Comparison of ENCODE assay signal across 26 cellular contexts in the genomic region with DNA sequence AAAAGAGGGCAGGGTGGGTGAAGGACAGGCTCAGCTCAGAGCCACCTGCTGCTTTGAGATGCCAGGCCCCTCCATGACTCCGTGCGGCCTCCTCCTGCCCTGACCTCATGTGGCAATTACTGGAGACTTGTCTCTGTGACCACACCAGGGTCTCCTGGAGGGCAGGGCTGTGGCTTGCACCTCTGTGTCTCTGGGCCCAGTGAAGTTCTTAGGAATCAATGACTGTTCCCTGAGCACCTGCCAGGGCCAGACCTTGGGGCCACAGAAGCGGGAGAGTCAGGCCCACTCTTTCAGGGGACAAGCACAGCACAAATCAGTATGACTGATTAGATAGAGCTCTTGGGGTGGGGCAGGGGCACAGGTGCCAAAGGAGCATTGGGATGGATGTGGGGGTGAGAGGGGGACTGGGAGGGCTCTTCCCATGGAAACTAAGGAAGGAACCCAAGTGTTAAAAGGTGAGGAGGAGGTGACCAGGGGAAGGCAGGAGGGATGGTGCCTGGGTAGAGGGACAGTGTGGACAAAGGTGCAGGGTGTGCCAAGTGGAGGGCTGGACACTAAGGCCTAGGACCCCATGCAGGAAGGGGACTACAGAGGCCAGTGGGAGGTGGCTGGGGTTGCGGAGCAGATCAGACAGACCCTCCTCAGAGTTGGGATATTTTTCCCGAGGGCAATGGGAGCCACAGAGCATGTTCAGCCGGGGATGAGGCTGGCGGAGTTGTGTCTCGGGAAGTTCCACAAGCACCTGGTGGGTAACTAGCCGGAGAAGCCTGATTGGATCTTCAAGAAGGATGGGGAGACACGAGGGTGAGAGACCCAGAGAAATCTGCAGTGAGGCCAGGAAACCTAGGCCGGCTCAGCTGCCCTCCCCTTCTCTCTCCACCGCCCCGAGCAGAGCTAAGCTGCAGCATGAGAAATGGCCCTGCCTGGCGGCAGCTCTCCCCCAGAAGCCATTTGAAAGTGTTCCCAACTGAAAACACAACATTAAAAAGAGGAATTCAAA.
DNase-seq lines count a peak whose midpoint lies in the region; ATAC-seq, FAIRE-seq and TF ChIP-seq lines count a peak whose summit lies in the region.
"Had no signal": no experiment of that assay in that cellular context is flagged by ENCODE, and none has a peak within 500 bp of the region (broad histone marks: within the 10 kb centered on the region; RNA-seq: fewer than 3 reads in every experiment).

No MANE protein-coding gene starts in this region.

- H3K9me3 Mint-ChIP-seq in activated naive CD4-positive, alpha-beta T cell treated with anti-CD3 and anti-CD28 coated beads, Interleukin-2, amount 10 ng/mL, durations not matched to agents 7 days and 5 days: no peaks in the 10 kb centered on the region
- no peaks in the 10 kb centered on the region for H3K9me3 Mint-ChIP-seq in activated naive CD4-positive, alpha-beta T cell treated with anti-CD3 and anti-CD28 coated beads for 36 hours
- no peaks in the 10 kb centered on the region for H3K9me3 Mint-ChIP-seq in GM23338
- H3K9me3 Mint-ChIP-seq: CD4-positive, alpha-beta T cell; naive thymus-derived CD8-positive, alpha-beta T cell had no signal

- FAIRE-seq in kidney (lab: Jason Lieb, UNC): no peak
- FAIRE-seq: GM12892 had no signal

- H3K4me1 ChIP-seq in GM23338 (ENCODE audit: insufficient read depth): no peaks in the 10 kb centered on the region
- no peaks in the 10 kb centered on the region for H3K4me1 ChIP-seq in kidney (ENCODE audit: control insufficient read depth in 1 of 2, insufficient read depth in 1 of 2, low read depth in 1 of 2, low read length in 2 of 2)
- H3K4me1 ChIP-seq: adrenal gland, tibial nerve had no signal

- no peak overlapping the region for H3K27ac Mint-ChIP-seq in activated naive CD4-positive, alpha-beta T cell treated with anti-CD3 and anti-CD28 coated beads, Interleukin-2, amount 10 ng/mL, durations not matched to agents 7 days and 5 days
- no peak overlapping the region for H3K27ac Mint-ChIP-seq in activated naive CD4-positive, alpha-beta T cell treated with anti-CD3 and anti-CD28 coated beads for 36 hours
- H3K27ac Mint-ChIP-seq in GM23338: no peak overlapping the region
- H3K27ac Mint-ChIP-seq: activated CD4-positive, alpha-beta T cell treated with anti-CD3 and anti-CD28 coated beads for 36 hours; CD4-positive, alpha-beta T cell had no signal

- no peaks in the 10 kb centered on the region for H4K20me1 ChIP-seq in GM23338 (replicated peaks; ENCODE audit: insufficient read depth)

- no peaks in the 10 kb centered on the region for H3K4me1 Mint-ChIP-seq in activated naive CD4-positive, alpha-beta T cell treated with anti-CD3 and anti-CD28 coated beads, Interleukin-2, amount 10 ng/mL, durations not matched to agents 7 days and 5 days
- no peaks in the 10 kb centered on the region for H3K4me1 Mint-ChIP-seq in activated naive CD4-positive, alpha-beta T cell treated with anti-CD3 and anti-CD28 coated beads for 36 hours (ENCODE audit: low read depth)
- peaks cover 8% of the 10 kb centered on the region for H3K4me1 Mint-ChIP-seq in GM23338
- H3K4me1 Mint-ChIP-seq: activated CD4-positive, alpha-beta T cell treated with anti-CD3 and anti-CD28 coated beads for 36 hours had no signal

- peak; percentile 16 for DNase-seq in activated naive CD4-positive, alpha-beta T cell treated with anti-CD3 and anti-CD28 coated beads, Interleukin-2, amount 10 ng/mL, durations not matched to agents 7 days and 5 days
- DNase-seq in activated naive CD4-positive, alpha-beta T cell treated with anti-CD3 and anti-CD28 coated beads for 36 hours: no peak
- DNase-seq in GM23338 (ENCODE audit: low spot score): no peak
- peak; percentile 32 for DNase-seq in kidney
- DNase-seq in posterior vena cava (ENCODE audit: low spot score): peak; percentile 64
- DNase-seq in superior temporal gyrus (ENCODE audit: extremely low spot score): no peak
- no peak for DNase-seq in inferior parietal cortex (ENCODE audit: extremely low spot score)
- DNase-seq: activated CD4-positive, alpha-beta T cell treated with anti-CD3 and anti-CD28 coated beads for 36 hours; activated T-cell treated with anti-CD3 and anti-CD28 coated beads for 4 hours; brain microvascular endothelial cell; CD4-positive, alpha-beta T cell; effector CD4-positive, alpha-beta T cell; EL; GM23248; midbrain; MV-4-11; NCI-H146; NCI-H2107; NCI-H446; NCI-H82; stomach had no signal

- H3K79me2 ChIP-seq in GM23338 (replicated peaks; ENCODE audit: insufficient read depth): no peaks in the 10 kb centered on the region

- no peak overlapping the region for H3K4me2 ChIP-seq in GM23338

- intact Hi-C loops in activated naive CD4-positive, alpha-beta T cell treated with anti-CD3 and anti-CD28 coated beads for 36 hours (cut with micrococcal nuclease): no loop called here
- intact Hi-C loops in kidney (cut with DNase I): no loop called here
- intact Hi-C loops in posterior vena cava (cut with DNase I): no loop called here

- H3K4me3 ChIP-seq in GM23338 (no peak overlapping the region), kidney (ENCODE audit: low read length in 2 of 2) (no peak overlapping the region)
- H3K4me3 ChIP-seq: adrenal gland, GM23248, stomach, tibial nerve had no signal

- H3K27ac ChIP-seq in GM23338 (ENCODE audit: low read depth): no peak overlapping the region
- no peak overlapping the region for H3K27ac ChIP-seq in kidney (ENCODE audit: low read depth in 2 of 2, low read length in 2 of 2)
- H3K27ac ChIP-seq: adrenal gland, brain microvascular endothelial cell, GM23248, stomach, tibial nerve had no signal

- no peaks in the 10 kb centered on the region for H3F3A ChIP-seq in GM23338 (replicated peaks; ENCODE audit: low read depth)

- CTCF ChIA-PET in activated naive CD4-positive, alpha-beta T cell treated with anti-CD3 and anti-CD28 coated beads, Interleukin-2, amount 10 ng/mL, durations not matched to agents 7 days and 5 days (lab: Charles Lee): no interaction called here
- CTCF ChIA-PET in activated naive CD4-positive, alpha-beta T cell treated with anti-CD3 and anti-CD28 coated beads for 36 hours (lab: Charles Lee): no interaction called here

- no peaks in the 10 kb centered on the region for H3K27me3 ChIP-seq in GM23338 (ENCODE audit: insufficient read depth)
- H3K27me3 ChIP-seq: adrenal gland, tibial nerve had no signal

- H3K36me3 ChIP-seq in GM23338 (ENCODE audit: insufficient read depth) (no peaks in the 10 kb centered on the region), kidney (ENCODE audit: control insufficient read depth in 1 of 2, insufficient read depth in 2 of 2, low read length in 2 of 2) (no peaks in the 10 kb centered on the region)
- H3K36me3 ChIP-seq: adrenal gland, brain microvascular endothelial cell, stomach, tibial nerve had no signal

- H3K4me3 Mint-ChIP-seq in activated naive CD4-positive, alpha-beta T cell treated with anti-CD3 and anti-CD28 coated beads, Interleukin-2, amount 10 ng/mL, durations not matched to agents 7 days and 5 days: no peak overlapping the region
- no peak overlapping the region for H3K4me3 Mint-ChIP-seq in activated naive CD4-positive, alpha-beta T cell treated with anti-CD3 and anti-CD28 coated beads for 36 hours
- H3K4me3 Mint-ChIP-seq in GM23338: no peak overlapping the region
- H3K4me3 Mint-ChIP-seq: activated CD4-positive, alpha-beta T cell treated with anti-CD3 and anti-CD28 coated beads for 36 hours; CD4-positive, alpha-beta T cell; naive thymus-derived CD8-positive, alpha-beta T cell had no signal

- TF ChIP-seq CTCF in GM23338 (conservative IDR thresholded peaks at IDR 0.05; ENCODE audit: low read depth in 2 of 2) (no peak), kidney (IDR thresholded peaks at IDR 0.05; ENCODE audit: borderline replicate concordance, extremely low read depth, insufficient read depth) (no peak)

- no peaks in the 10 kb centered on the region for H3K9me2 ChIP-seq in GM23338 (ENCODE audit: insufficient read depth)

- no peak overlapping the region for H3K9ac ChIP-seq in kidney (ENCODE audit: low read length in 2 of 2)
- H3K9ac ChIP-seq: GM23248 had no signal

- ATAC-seq in GM23338: no peak
- ATAC-seq in HG02642 (IDR thresholded peaks at IDR 0.05; ENCODE audit: poor library complexity, unreplicated experiment): no peak
- ATAC-seq: activated CD4-positive, alpha-beta T cell treated with anti-CD3 and anti-CD28 coated beads for 36 hours; naive thymus-derived CD8-positive, alpha-beta T cell had no signal

- 0 out of 2 replicates have a peak overlapping the region, but pooled peaks have one; percentile 32 for H2AFZ ChIP-seq in GM23338
- H2AFZ ChIP-seq: GM23248 had no signal

- no peaks in the 10 kb centered on the region for H3K9me3 ChIP-seq in kidney (ENCODE audit: control insufficient read depth in 1 of 2, low read length in 2 of 2)
- H3K9me3 ChIP-seq: adrenal gland, stomach, tibial nerve had no signal

- no peaks in the 10 kb centered on the region for H3K36me3 Mint-ChIP-seq in activated naive CD4-positive, alpha-beta T cell treated with anti-CD3 and anti-CD28 coated beads, Interleukin-2, amount 10 ng/mL, durations not matched to agents 7 days and 5 days
- H3K36me3 Mint-ChIP-seq in activated naive CD4-positive, alpha-beta T cell treated with anti-CD3 and anti-CD28 coated beads for 36 hours (ENCODE audit: low read depth): no peaks in the 10 kb centered on the region
- H3K36me3 Mint-ChIP-seq in GM23338 (ENCODE audit: low read depth): no peaks in the 10 kb centered on the region
- H3K36me3 Mint-ChIP-seq: naive thymus-derived CD8-positive, alpha-beta T cell had no signal

- peaks cover 26% of the 10 kb centered on the region for H3K27me3 Mint-ChIP-seq in activated naive CD4-positive, alpha-beta T cell treated with anti-CD3 and anti-CD28 coated beads, Interleukin-2, amount 10 ng/mL, durations not matched to agents 7 days and 5 days
- H3K27me3 Mint-ChIP-seq in activated naive CD4-positive, alpha-beta T cell treated with anti-CD3 and anti-CD28 coated beads for 36 hours (ENCODE audit: low read depth): peaks cover 4% of the 10 kb centered on the region
- H3K27me3 Mint-ChIP-seq in GM23338 (ENCODE audit: insufficient read depth, low read depth, poor library complexity): peaks cover 11% of the 10 kb centered on the region
- H3K27me3 Mint-ChIP-seq: activated CD4-positive, alpha-beta T cell treated with anti-CD3 and anti-CD28 coated beads for 36 hours; CD4-positive, alpha-beta T cell had no signal

TF ChIP-seq in GM23338, 12 proteins besides CTCF, POLR2A, EP300 and RAD21 (continues in another document):
- TF ChIP-seq EZH2phosphoT487 (IDR thresholded peaks at IDR 0.05; ENCODE audit: unreplicated experiment) (no peak), JUNB (IDR thresholded peaks at IDR 0.05; ENCODE audit: unreplicated experiment) (no peak), CREB1 (CRISPR knock-in tag; IDR thresholded peaks at IDR 0.05; ENCODE audit: low read depth) (no peak)
- TF ChIP-seq, protein P1, sequence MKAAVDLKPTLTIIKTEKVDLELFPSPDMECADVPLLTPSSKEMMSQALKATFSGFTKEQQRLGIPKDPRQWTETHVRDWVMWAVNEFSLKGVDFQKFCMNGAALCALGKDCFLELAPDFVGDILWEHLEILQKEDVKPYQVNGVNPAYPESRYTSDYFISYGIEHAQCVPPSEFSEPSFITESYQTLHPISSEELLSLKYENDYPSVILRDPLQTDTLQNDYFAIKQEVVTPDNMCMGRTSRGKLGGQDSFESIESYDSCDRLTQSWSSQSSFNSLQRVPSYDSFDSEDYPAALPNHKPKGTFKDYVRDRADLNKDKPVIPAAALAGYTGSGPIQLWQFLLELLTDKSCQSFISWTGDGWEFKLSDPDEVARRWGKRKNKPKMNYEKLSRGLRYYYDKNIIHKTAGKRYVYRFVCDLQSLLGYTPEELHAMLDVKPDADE (IDR thresholded peaks at IDR 0.05): no peak

Comparison
In these comparisons a context has a peak if more than half of its experiments do, and no peak if none do; other contexts are left out.
1. DNase-seq: peak in activated naive CD4-positive, alpha-beta T cell treated with anti-CD3 and anti-CD28 coated beads, Interleukin-2, amount 10 ng/mL, durations not matched to agents 7 days and 5 days (single experiment), kidney (single experiment) and posterior vena cava (single experiment); none in activated naive CD4-positive, alpha-beta T cell treated with anti-CD3 and anti-CD28 coated beads for 36 hours (single experiment), GM23338 (single experiment), superior temporal gyrus (single experiment) and inferior parietal cortex (single experiment).